In the genomic region with DNA sequence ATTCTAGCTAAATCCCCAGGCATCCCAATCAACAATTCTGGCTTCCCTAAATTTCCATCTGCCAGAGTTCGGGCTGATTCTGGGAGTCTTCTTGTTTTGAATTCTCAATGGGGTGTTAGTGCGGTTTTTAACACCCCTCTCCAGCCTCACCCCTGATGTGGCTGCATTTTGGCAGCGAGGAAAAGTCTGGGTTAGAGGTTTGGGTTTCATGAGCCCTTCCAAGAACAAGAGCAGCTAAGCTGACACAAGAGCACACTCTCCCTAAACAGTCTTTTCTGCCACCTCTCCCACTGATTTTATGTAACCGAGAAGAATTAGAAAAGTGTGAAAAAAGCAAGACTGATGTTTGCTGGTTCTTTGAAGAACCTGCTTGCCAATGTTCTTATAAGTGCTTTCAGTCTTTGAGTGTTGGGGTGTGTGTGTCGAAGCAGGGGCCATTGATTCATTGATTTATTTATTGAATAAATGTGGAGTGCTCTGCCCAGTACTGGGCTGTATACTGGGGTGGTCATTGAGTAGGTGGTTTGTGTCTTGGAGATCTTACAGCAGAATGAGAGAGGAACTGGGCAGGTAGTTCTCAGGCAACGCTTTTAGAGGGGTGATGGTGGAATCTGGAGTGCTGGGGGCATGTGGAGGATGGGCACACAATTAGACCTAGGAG, we compare ENCODE assay signal across 12 cellular contexts.
DNase-seq lines count a peak whose midpoint lies in the region; ATAC-seq and TF ChIP-seq lines count a peak whose summit lies in the region.
"Had no signal": no experiment of that assay in that cellular context is flagged by ENCODE, and none has a peak within 500 bp of the region (broad histone marks: within the 10 kb centered on the region; RNA-seq: fewer than 3 reads in every experiment).

No MANE protein-coding gene starts in this region.

- H3K4me1 ChIP-seq in right cardiac atrium (ENCODE audit: control insufficient read depth, insufficient read depth, low read length) = peaks cover 10% of the 10 kb centered on the region
- H3K4me1 ChIP-seq in breast epithelium = no peaks in the 10 kb centered on the region

- peaks cover 49% of the 10 kb centered on the region for H3K4me1 Mint-ChIP-seq in activated T-cell treated with anti-CD3 and anti-CD28 coated beads, Interleukin-2, amount 50 U/mL, for 72 hours (ENCODE audit: low read depth)
- H3K4me1 Mint-ChIP-seq in activated CD8-positive, alpha-beta T cell treated with anti-CD3 and anti-CD28 coated beads, Interleukin-2, amount 10 ng/mL, durations not matched to agents 7 days and 5 days (ENCODE audit: low read depth) = peaks cover 55% of the 10 kb centered on the region
- H3K4me1 Mint-ChIP-seq in stimulated activated naive B cell treated with anti-CD40 and anti-IgM and Interleukin-4, amounts not matched to agents 10 μg/mL and 1 μg/mL and 100 μg/mL, for 72 hours = peaks cover 58 to 73% of the 10 kb centered on the region in 2 donors

- H3K27ac Mint-ChIP-seq in activated T-cell treated with anti-CD3 and anti-CD28 coated beads, Interleukin-2, amount 50 U/mL, for 72 hours = peak overlapping the region; percentile 99
- peak overlapping the region; percentile 71 for H3K27ac Mint-ChIP-seq in activated CD8-positive, alpha-beta T cell treated with anti-CD3 and anti-CD28 coated beads, Interleukin-2, amount 10 ng/mL, durations not matched to agents 7 days and 5 days
- peak overlapping the region; percentile 48 for H3K27ac Mint-ChIP-seq in stimulated activated naive B cell treated with anti-CD40 and anti-IgM and Interleukin-4, amounts not matched to agents 10 μg/mL and 1 μg/mL and 100 μg/mL, for 72 hours

- CTCF ChIA-PET in activated CD8-positive, alpha-beta T cell treated with anti-CD3 and anti-CD28 coated beads, Interleukin-2, amount 10 ng/mL, durations not matched to agents 7 days and 5 days (lab: Charles Lee) = interaction anchor here (2.0 kb wide), 1 partner anchor 14 kb away, joined by 4 read pairs; no protein-coding TSS in a partner anchor

- no peaks in the 10 kb centered on the region for H3K36me3 ChIP-seq in breast epithelium
- H3K36me3 ChIP-seq: sigmoid colon had no signal

- H3K27ac ChIP-seq in right cardiac atrium (ENCODE audit: low read length) (peak overlapping the region; percentile 28), breast epithelium (no peak overlapping the region)
- H3K27ac ChIP-seq: KMS-11 had no signal

- H3K4me3 ChIP-seq in right cardiac atrium (ENCODE audit: low read length) (no peak overlapping the region), breast epithelium (no peak overlapping the region)
- H3K4me3 ChIP-seq: sigmoid colon had no signal

- WGBS in right cardiac atrium = 49% methylated on average over 6 of the region's 6 CpGs

- POLR2A ChIA-PET in activated CD8-positive, alpha-beta T cell treated with anti-CD3 and anti-CD28 coated beads, Interleukin-2, amount 10 ng/mL, durations not matched to agents 7 days and 5 days (lab: Charles Lee) = no interaction called here

- H3K4me3 Mint-ChIP-seq in activated T-cell treated with anti-CD3 and anti-CD28 coated beads, Interleukin-2, amount 50 U/mL, for 72 hours = peak overlapping the region; percentile 59 to 84
- peak overlapping the region; percentile 19 for H3K4me3 Mint-ChIP-seq in activated CD8-positive, alpha-beta T cell treated with anti-CD3 and anti-CD28 coated beads, Interleukin-2, amount 10 ng/mL, durations not matched to agents 7 days and 5 days
- H3K4me3 Mint-ChIP-seq in stimulated activated naive B cell treated with anti-CD40 and anti-IgM and Interleukin-4, amounts not matched to agents 10 μg/mL and 1 μg/mL and 100 μg/mL, for 72 hours = peak overlapping the region; percentile 56 to 57
- H3K4me3 Mint-ChIP-seq: brain had no signal

- H3K27me3 ChIP-seq in right cardiac atrium (ENCODE audit: control insufficient read depth, insufficient read depth) = no peaks in the 10 kb centered on the region
- no peaks in the 10 kb centered on the region for H3K27me3 ChIP-seq in breast epithelium
- H3K27me3 ChIP-seq: sigmoid colon had no signal

- intact Hi-C loops in right cardiac atrium (cut with DNase I) (no loop called here), breast epithelium (cut with DNase I; ENCODE audit: low total_unique reads) (no loop called here)

- no peak for DNase-seq in activated T-cell treated with anti-CD3 and anti-CD28 coated beads, Interleukin-2, amount 50 U/mL, for 72 hours
- no peak for DNase-seq in activated T-cell treated with anti-CD3 and anti-CD28 coated beads, Interleukin-2, amount 50 U/mL, for 48 hours
- DNase-seq in activated CD8-positive, alpha-beta T cell treated with anti-CD3 and anti-CD28 coated beads, Interleukin-2, amount 10 ng/mL, durations not matched to agents 7 days and 5 days = no peak
- DNase-seq in right cardiac atrium (peak in 1 of 3 donors; percentile 60), NCI-H2227 (lab: John Stamatoyannopoulos, UW; ENCODE audit: unreplicated experiment) (no peak), breast epithelium (ENCODE audit: low spot score in 2 of 2) (no peak)
- DNase-seq in stimulated activated naive B cell treated with anti-CD40 and anti-IgM and Interleukin-4, amounts not matched to agents 10 μg/mL and 1 μg/mL and 100 μg/mL, for 72 hours = no peak
- no peak for DNase-seq in stimulated activated CD4-positive, alpha-beta T cell treated with anti-CD3 and anti-CD28 coated beads, Interleukin-4, amount 100 ng/mL, for 24 hours
- DNase-seq: NCI-H2029 treated with DMSO at 0.1 percent for 48 hours, sigmoid colon had no signal

- no peaks in the 10 kb centered on the region for H3K9me3 ChIP-seq in right cardiac atrium (ENCODE audit: control insufficient read depth, low read length)
- H3K9me3 ChIP-seq in breast epithelium = no peaks in the 10 kb centered on the region
- H3K9me3 ChIP-seq: sigmoid colon had no signal

- H3K36me3 Mint-ChIP-seq in activated T-cell treated with anti-CD3 and anti-CD28 coated beads, Interleukin-2, amount 50 U/mL, for 72 hours (ENCODE audit: insufficient read depth in 2 of 2) = peaks cover 0 to 2% of the 10 kb centered on the region in 2 donors
- peaks cover 11% of the 10 kb centered on the region for H3K36me3 Mint-ChIP-seq in activated CD8-positive, alpha-beta T cell treated with anti-CD3 and anti-CD28 coated beads, Interleukin-2, amount 10 ng/mL, durations not matched to agents 7 days and 5 days (ENCODE audit: low read depth)
- peaks cover 2 to 21% of the 10 kb centered on the region in 2 donors for H3K36me3 Mint-ChIP-seq in stimulated activated naive B cell treated with anti-CD40 and anti-IgM and Interleukin-4, amounts not matched to agents 10 μg/mL and 1 μg/mL and 100 μg/mL, for 72 hours

- no peak for TF ChIP-seq POLR2A in breast epithelium (IDR thresholded peaks at IDR 0.05)

- peak in 1 of 2 donors; percentile 3 for ATAC-seq in activated T-cell treated with anti-CD3 and anti-CD28 coated beads, Interleukin-2, amount 50 U/mL, for 72 hours (replicated peaks in 1 of 2)
- ATAC-seq in activated CD8-positive, alpha-beta T cell treated with anti-CD3 and anti-CD28 coated beads, Interleukin-2, amount 10 ng/mL, durations not matched to agents 7 days and 5 days = no peak
- ATAC-seq in right cardiac atrium = peak; percentile 39 to 90
- ATAC-seq in stimulated activated naive B cell treated with anti-CD40 and anti-IgM and Interleukin-4, amounts not matched to agents 10 μg/mL and 1 μg/mL and 100 μg/mL, for 72 hours (replicated peaks) = no peak

- no peak for TF ChIP-seq CTCF in breast epithelium (IDR thresholded peaks at IDR 0.05)

- H3K9me3 Mint-ChIP-seq in activated T-cell treated with anti-CD3 and anti-CD28 coated beads, Interleukin-2, amount 50 U/mL, for 72 hours = no peaks in the 10 kb centered on the region
- H3K9me3 Mint-ChIP-seq in activated CD8-positive, alpha-beta T cell treated with anti-CD3 and anti-CD28 coated beads, Interleukin-2, amount 10 ng/mL, durations not matched to agents 7 days and 5 days (ENCODE audit: insufficient read depth) = no peaks in the 10 kb centered on the region
- H3K9me3 Mint-ChIP-seq in stimulated activated naive B cell treated with anti-CD40 and anti-IgM and Interleukin-4, amounts not matched to agents 10 μg/mL and 1 μg/mL and 100 μg/mL, for 72 hours = no peaks in the 10 kb centered on the region
- H3K9me3 Mint-ChIP-seq: brain had no signal

- no peaks in the 10 kb centered on the region for H3K27me3 Mint-ChIP-seq in activated T-cell treated with anti-CD3 and anti-CD28 coated beads, Interleukin-2, amount 50 U/mL, for 72 hours (ENCODE audit: low read depth)
- H3K27me3 Mint-ChIP-seq in activated CD8-positive, alpha-beta T cell treated with anti-CD3 and anti-CD28 coated beads, Interleukin-2, amount 10 ng/mL, durations not matched to agents 7 days and 5 days (ENCODE audit: low read depth) = no peaks in the 10 kb centered on the region
- no peaks in the 10 kb centered on the region for H3K27me3 Mint-ChIP-seq in stimulated activated naive B cell treated with anti-CD40 and anti-IgM and Interleukin-4, amounts not matched to agents 10 μg/mL and 1 μg/mL and 100 μg/mL, for 72 hours
- H3K27me3 Mint-ChIP-seq: brain had no signal

Comparison
In these comparisons a context has a peak if more than half of its experiments do, and no peak if none do; other contexts are left out.
1. ATAC-seq: peak in right cardiac atrium (2 of 2); none in activated CD8-positive, alpha-beta T cell treated with anti-CD3 and anti-CD28 coated beads, Interleukin-2, amount 10 ng/mL, durations not matched to agents 7 days and 5 days (single experiment) and stimulated activated naive B cell treated with anti-CD40 and anti-IgM and Interleukin-4, amounts not matched to agents 10 μg/mL and 1 μg/mL and 100 μg/mL, for 72 hours (0 of 2).
2. H3K27ac Mint-ChIP-seq: peak in every context shown above with its lines; median percentile 99 in activated T-cell treated with anti-CD3 and anti-CD28 coated beads, Interleukin-2, amount 50 U/mL, for 72 hours; 71 in activated CD8-positive, alpha-beta T cell treated with anti-CD3 and anti-CD28 coated beads, Interleukin-2, amount 10 ng/mL, durations not matched to agents 7 days and 5 days; 48 in stimulated activated naive B cell treated with anti-CD40 and anti-IgM and Interleukin-4, amounts not matched to agents 10 μg/mL and 1 μg/mL and 100 μg/mL, for 72 hours.
3. H3K4me3 Mint-ChIP-seq: peak in every context shown above with its lines; median percentile 72 in activated T-cell treated with anti-CD3 and anti-CD28 coated beads, Interleukin-2, amount 50 U/mL, for 72 hours; 56 in stimulated activated naive B cell treated with anti-CD40 and anti-IgM and Interleukin-4, amounts not matched to agents 10 μg/mL and 1 μg/mL and 100 μg/mL, for 72 hours; 19 in activated CD8-positive, alpha-beta T cell treated with anti-CD3 and anti-CD28 coated beads, Interleukin-2, amount 10 ng/mL, durations not matched to agents 7 days and 5 days.